1 cellular context compared by ENCODE assay signal in the genomic region with DNA sequence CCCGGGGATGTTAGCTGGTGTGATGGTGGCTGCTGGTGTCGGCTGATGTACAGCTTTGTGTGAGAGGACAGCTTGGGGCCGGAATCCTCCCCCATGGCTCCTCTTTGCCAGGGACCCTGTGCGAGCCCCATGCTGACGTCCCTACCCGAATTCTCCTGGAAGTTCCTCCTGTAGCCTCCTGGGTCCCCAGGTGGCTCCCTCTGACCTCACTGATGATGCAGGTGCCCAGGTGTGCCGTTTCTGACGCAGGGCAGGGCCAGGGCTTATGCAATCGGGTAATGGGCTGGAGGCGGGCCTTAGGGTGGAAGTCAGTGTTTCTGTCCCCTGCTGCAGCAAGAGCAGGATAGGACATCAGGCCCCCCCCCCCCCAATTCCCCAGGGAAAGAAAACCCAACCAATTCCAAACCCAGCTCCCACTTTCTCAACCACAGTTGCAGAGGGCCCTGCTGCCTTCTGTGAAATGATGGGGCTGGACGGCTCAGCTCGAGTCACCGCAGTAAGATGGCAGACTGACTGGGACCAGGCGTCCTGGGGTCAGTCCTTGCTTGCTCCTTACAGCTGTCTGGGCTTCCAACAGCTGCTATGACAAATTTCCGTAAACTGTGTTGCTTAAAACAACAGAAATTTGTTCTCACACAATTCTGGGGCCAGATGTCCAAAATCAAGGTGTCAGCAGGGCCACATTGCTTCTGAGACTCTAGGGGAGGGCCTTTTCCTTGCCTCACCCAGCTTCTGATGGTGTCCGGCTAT.
TF ChIP-seq lines count a peak whose summit lies in the region.

No MANE protein-coding gene starts in this region.

TF ChIP-seq in HepG2, 621 proteins besides CTCF, POLR2A, EP300 and RAD21 (continued from another document):
- no peak for TF ChIP-seq SUZ12 (IDR thresholded peaks at IDR 0.05; ENCODE audit: low read depth, low read length)
- TF ChIP-seq THAP11 (CRISPR knock-in tag; IDR thresholded peaks at IDR 0.05): no peak
- TF ChIP-seq, protein P1, sequence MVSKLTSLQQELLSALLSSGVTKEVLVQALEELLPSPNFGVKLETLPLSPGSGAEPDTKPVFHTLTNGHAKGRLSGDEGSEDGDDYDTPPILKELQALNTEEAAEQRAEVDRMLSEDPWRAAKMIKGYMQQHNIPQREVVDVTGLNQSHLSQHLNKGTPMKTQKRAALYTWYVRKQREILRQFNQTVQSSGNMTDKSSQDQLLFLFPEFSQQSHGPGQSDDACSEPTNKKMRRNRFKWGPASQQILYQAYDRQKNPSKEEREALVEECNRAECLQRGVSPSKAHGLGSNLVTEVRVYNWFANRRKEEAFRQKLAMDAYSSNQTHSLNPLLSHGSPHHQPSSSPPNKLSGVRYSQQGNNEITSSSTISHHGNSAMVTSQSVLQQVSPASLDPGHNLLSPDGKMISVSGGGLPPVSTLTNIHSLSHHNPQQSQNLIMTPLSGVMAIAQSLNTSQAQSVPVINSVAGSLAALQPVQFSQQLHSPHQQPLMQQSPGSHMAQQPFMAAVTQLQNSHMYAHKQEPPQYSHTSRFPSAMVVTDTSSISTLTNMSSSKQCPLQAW (CRISPR knock-in tag; IDR thresholded peaks at IDR 0.05): no peak
- TF ChIP-seq, protein P2, sequence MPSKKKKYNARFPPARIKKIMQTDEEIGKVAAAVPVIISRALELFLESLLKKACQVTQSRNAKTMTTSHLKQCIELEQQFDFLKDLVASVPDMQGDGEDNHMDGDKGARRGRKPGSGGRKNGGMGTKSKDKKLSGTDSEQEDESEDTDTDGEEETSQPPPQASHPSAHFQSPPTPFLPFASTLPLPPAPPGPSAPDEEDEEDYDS (CRISPR knock-in tag; IDR thresholded peaks at IDR 0.05): no peak
- TF ChIP-seq ZC3H4 (CRISPR knock-in tag; IDR thresholded peaks at IDR 0.05; ENCODE audit: borderline replicate concordance): no peak
- TF ChIP-seq, protein P3, sequence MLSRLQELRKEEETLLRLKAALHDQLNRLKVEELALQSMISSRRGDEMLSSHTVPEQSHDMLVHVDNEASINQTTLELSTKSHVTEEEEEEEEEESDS (CRISPR knock-in tag; IDR thresholded peaks at IDR 0.05; ENCODE audit: borderline replicate concordance): no peak
- no peak for TF ChIP-seq ZFX (CRISPR knock-in tag; IDR thresholded peaks at IDR 0.05; ENCODE audit: low read depth)
